16 cellular contexts compared by ENCODE assay signal in the genomic region with DNA sequence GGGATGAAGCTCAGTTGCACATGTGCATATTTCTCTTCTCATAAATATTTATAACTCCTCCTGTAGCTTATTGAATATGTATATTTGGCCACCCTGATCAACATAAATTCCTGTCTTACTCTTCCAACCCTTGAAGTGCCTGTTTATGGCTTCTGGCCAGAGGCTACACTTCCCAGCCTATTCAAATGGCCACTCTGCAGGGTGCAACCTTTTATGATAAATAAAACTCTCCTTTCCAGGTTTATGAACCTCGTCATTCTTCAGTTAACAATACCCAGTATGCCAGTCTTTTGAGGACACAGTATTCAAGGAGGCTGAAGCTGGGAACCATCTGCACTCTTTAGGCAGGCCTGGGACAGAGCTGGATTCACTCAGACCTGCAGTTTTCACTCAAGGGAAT.
"Had no signal": no experiment of that assay in that cellular context is flagged by ENCODE, and none has a peak within 500 bp of the region (broad histone marks: within the 10 kb centered on the region; RNA-seq: fewer than 3 reads in every experiment).

No MANE protein-coding gene starts in this region.

- H3K27ac ChIP-seq: adrenal gland, colonic mucosa, left lung, stomach, uterus had no signal

- H3K36me3 ChIP-seq: adrenal gland, colonic mucosa, uterus had no signal

- DNase-seq: activated CD4-positive, alpha-beta T cell treated with anti-CD3 and anti-CD28 coated beads for 1 hour; activated CD4-positive, alpha-beta T cell treated with anti-CD3 and anti-CD28 coated beads, Interleukin-2, amount 50 U/mL, for 48 hours; activated naive CD4-positive, alpha-beta T cell; activated T-cell treated with anti-CD3 and anti-CD28 coated beads, Interleukin-2, amount 50 U/mL, for 4 hours; adrenal gland; caudate nucleus; colonic mucosa; foreskin melanocyte; left lung; retina; stimulated activated CD4-positive, alpha-beta T cell treated with anti-CD3 and anti-CD28 coated beads, Interleukin-15, amount 100 ng/mL, for 24 hours; stimulated activated CD4-positive, alpha-beta T cell treated with anti-CD3 and anti-CD28 coated beads, Interleukin-4, amount 100 ng/mL, for 4 hours; stomach; T-helper 9 cell; uterus had no signal

- H3K27ac Mint-ChIP-seq: memory B cell had no signal

- H3K4me3 ChIP-seq: adrenal gland, colonic mucosa, left lung, stomach, uterus had no signal

- H3K4me1 ChIP-seq: colonic mucosa, uterus had no signal

- H3K4me3 Mint-ChIP-seq: activated T-cell treated with anti-CD3 and anti-CD28 coated beads, Interleukin-2, amount 50 U/mL, for 4 hours had no signal

- H3K27me3 ChIP-seq: adrenal gland, colonic mucosa, uterus had no signal

- ATAC-seq: activated T-cell treated with anti-CD3 and anti-CD28 coated beads, Interleukin-2, amount 50 U/mL, for 4 hours; left lung had no signal

- H3K9me3 Mint-ChIP-seq: activated T-cell treated with anti-CD3 and anti-CD28 coated beads, Interleukin-2, amount 50 U/mL, for 4 hours had no signal

- H3K9me3 ChIP-seq: adrenal gland, colonic mucosa, uterus had no signal
